13 cellular contexts compared by ENCODE assay signal in genomic region chr2:181235683-181236459, GRCh38.
DNase-seq lines count a peak whose midpoint lies in the region; ATAC-seq and TF ChIP-seq lines count a peak whose summit lies in the region.
"Had no signal": no experiment of that assay in that cellular context is flagged by ENCODE, and none has a peak within 500 bp of the region (broad histone marks: within the 10 kb centered on the region; RNA-seq: fewer than 3 reads in every experiment).

No MANE protein-coding gene starts in this region.

- no peak overlapping the region for H2AFZ ChIP-seq in trophoblast cell (ENCODE audit: insufficient read depth, low read length, poor library complexity)

- H3K4me2 ChIP-seq in trophoblast cell (ENCODE audit: low read length): no peak overlapping the region

- peak; percentile 31 for DNase-seq in activated CD8-positive, alpha-beta T cell treated with anti-CD3 and anti-CD28 coated beads, Interleukin-2, amount 10 ng/mL, durations not matched to agents 7 days and 5 days
- DNase-seq in HFFc6 (no peak), NCI-H146 treated with DMSO at 0.1 percent for 48 hours (lab: John Stamatoyannopoulos, UW; ENCODE audit: unreplicated experiment) (no peak), T1000 (lab: John Stamatoyannopoulos, UW) (no peak), trophoblast cell (no peak)
- DNase-seq: activated T-cell treated with anti-CD3 and anti-CD28 coated beads, Interleukin-2, amount 50 U/mL, for 24 hours; colonic mucosa; HCEC 1CT; NCI-H187 had no signal

- H3K36me3 Mint-ChIP-seq in activated CD8-positive, alpha-beta T cell treated with anti-CD3 and anti-CD28 coated beads, Interleukin-2, amount 10 ng/mL, durations not matched to agents 7 days and 5 days (ENCODE audit: low read depth): peaks cover 26% of the 10 kb centered on the region
- no peaks in the 10 kb centered on the region for H3K36me3 Mint-ChIP-seq in HFFc6 (ENCODE audit: low read depth)

- no peaks in the 10 kb centered on the region for H3K79me2 ChIP-seq in trophoblast cell (ENCODE audit: control insufficient read depth, insufficient read depth, low read length, poor library complexity)

- H3K27ac Mint-ChIP-seq in activated CD8-positive, alpha-beta T cell treated with anti-CD3 and anti-CD28 coated beads, Interleukin-2, amount 10 ng/mL, durations not matched to agents 7 days and 5 days: no peak overlapping the region
- H3K27ac Mint-ChIP-seq in HFFc6: no peak overlapping the region
- H3K27ac Mint-ChIP-seq: activated T-cell treated with anti-CD3 and anti-CD28 coated beads, Interleukin-2, amount 50 U/mL, for 24 hours had no signal

- no peak overlapping the region for H3K14ac ChIP-seq in trophoblast cell (ENCODE audit: low read length)

- H3K23ac ChIP-seq in trophoblast cell (ENCODE audit: low read length): no peak overlapping the region

- no peak overlapping the region for H2BK12ac ChIP-seq in trophoblast cell (ENCODE audit: low read length)

- no peak overlapping the region for H4K91ac ChIP-seq in trophoblast cell (ENCODE audit: low read depth, low read length)

- H3K9me3 ChIP-seq in trophoblast cell (ENCODE audit: insufficient read depth, low read depth, low read length): no peaks in the 10 kb centered on the region
- H3K9me3 ChIP-seq: colonic mucosa, vagina had no signal

- H4K12ac ChIP-seq in trophoblast cell (ENCODE audit: low read depth, low read length): no peak overlapping the region

- no peaks in the 10 kb centered on the region for H3K9me3 Mint-ChIP-seq in activated CD8-positive, alpha-beta T cell treated with anti-CD3 and anti-CD28 coated beads, Interleukin-2, amount 10 ng/mL, durations not matched to agents 7 days and 5 days (ENCODE audit: insufficient read depth)
- no peaks in the 10 kb centered on the region for H3K9me3 Mint-ChIP-seq in HFFc6
- H3K9me3 Mint-ChIP-seq: activated T-cell treated with anti-CD3 and anti-CD28 coated beads, Interleukin-2, amount 50 U/mL, for 24 hours had no signal

- TF ChIP-seq CTCF in HFFc6 (IDR thresholded peaks at IDR 0.05): no peak

- no peak overlapping the region for H3K4me3 ChIP-seq in trophoblast cell (ENCODE audit: low read depth, low read length)
- H3K4me3 ChIP-seq: colonic mucosa, vagina had no signal

- no peak overlapping the region for H4K8ac ChIP-seq in trophoblast cell (ENCODE audit: low read depth, low read length)

- no peak overlapping the region for H2BK120ac ChIP-seq in trophoblast cell (ENCODE audit: insufficient read depth, low read length, poor library complexity)

- no peak overlapping the region for H3K27ac ChIP-seq in trophoblast cell (ENCODE audit: low read depth, low read length)
- H3K27ac ChIP-seq: colonic mucosa, vagina had no signal

- no peaks in the 10 kb centered on the region for H3K4me1 ChIP-seq in trophoblast cell (ENCODE audit: control insufficient read depth in 1 of 2, insufficient read depth in 2 of 2, low read length in 2 of 2)
- H3K4me1 ChIP-seq: colonic mucosa, vagina had no signal

- H3K27me3 ChIP-seq in trophoblast cell (ENCODE audit: insufficient read depth, low read length): no peaks in the 10 kb centered on the region
- H3K27me3 ChIP-seq: colonic mucosa, vagina had no signal

- H3K4ac ChIP-seq in trophoblast cell (ENCODE audit: low read depth, low read length): no peak overlapping the region

- peaks cover 43% of the 10 kb centered on the region for H3K4me1 Mint-ChIP-seq in activated CD8-positive, alpha-beta T cell treated with anti-CD3 and anti-CD28 coated beads, Interleukin-2, amount 10 ng/mL, durations not matched to agents 7 days and 5 days (ENCODE audit: low read depth)
- H3K4me1 Mint-ChIP-seq in HFFc6 (ENCODE audit: low read depth): peaks cover 9% of the 10 kb centered on the region

- H3K18ac ChIP-seq in trophoblast cell (ENCODE audit: low read length): no peak overlapping the region

- no peaks in the 10 kb centered on the region for H3K79me1 ChIP-seq in trophoblast cell (ENCODE audit: low read length)

- H3K9ac ChIP-seq in trophoblast cell (ENCODE audit: low read length): no peak overlapping the region

- WGBS in trophoblast cell (ENCODE audit: extremely low coverage, insufficient coverage, insufficient read length): 100% methylated on average over 3 of the region's 4 CpGs

- H2BK5ac ChIP-seq in trophoblast cell (ENCODE audit: low read depth, low read length, poor library complexity): no peak overlapping the region

- H3K4me3 Mint-ChIP-seq in activated CD8-positive, alpha-beta T cell treated with anti-CD3 and anti-CD28 coated beads, Interleukin-2, amount 10 ng/mL, durations not matched to agents 7 days and 5 days: no peak overlapping the region
- no peak overlapping the region for H3K4me3 Mint-ChIP-seq in HFFc6
- H3K4me3 Mint-ChIP-seq: activated T-cell treated with anti-CD3 and anti-CD28 coated beads, Interleukin-2, amount 50 U/mL, for 24 hours had no signal

- peak; percentile 95 for ATAC-seq in GM18861 (IDR thresholded peaks at IDR 0.05; ENCODE audit: unreplicated experiment)
- ATAC-seq in GM21526 (IDR thresholded peaks at IDR 0.05; ENCODE audit: low FRiP score, unreplicated experiment): peak; percentile 97
- peak; percentile 95 for ATAC-seq in HG03139 (IDR thresholded peaks at IDR 0.05; ENCODE audit: unreplicated experiment)
- ATAC-seq in activated CD8-positive, alpha-beta T cell treated with anti-CD3 and anti-CD28 coated beads, Interleukin-2, amount 10 ng/mL, durations not matched to agents 7 days and 5 days: peak; percentile 49

- POLR2A ChIA-PET in activated CD8-positive, alpha-beta T cell treated with anti-CD3 and anti-CD28 coated beads, Interleukin-2, amount 10 ng/mL, durations not matched to agents 7 days and 5 days (lab: Charles Lee): interaction anchor here (0.7 to 1.2 kb wide), 2 partner anchors 93 to 95 kb away, joined by 3 read pairs; no protein-coding TSS in a partner anchor

- H2AK5ac ChIP-seq in trophoblast cell (ENCODE audit: low read length): no peak overlapping the region

- H3K36me3 ChIP-seq in trophoblast cell (ENCODE audit: control insufficient read depth in 1 of 2, insufficient read depth in 2 of 2, low read length in 2 of 2): no peaks in the 10 kb centered on the region
- H3K36me3 ChIP-seq: colonic mucosa, vagina had no signal

- no peaks in the 10 kb centered on the region for H3K27me3 Mint-ChIP-seq in activated CD8-positive, alpha-beta T cell treated with anti-CD3 and anti-CD28 coated beads, Interleukin-2, amount 10 ng/mL, durations not matched to agents 7 days and 5 days (ENCODE audit: low read depth)
- no peaks in the 10 kb centered on the region for H3K27me3 Mint-ChIP-seq in HFFc6 (ENCODE audit: insufficient read depth)
- H3K27me3 Mint-ChIP-seq: activated T-cell treated with anti-CD3 and anti-CD28 coated beads, Interleukin-2, amount 50 U/mL, for 24 hours had no signal

- CTCF ChIA-PET in activated CD8-positive, alpha-beta T cell treated with anti-CD3 and anti-CD28 coated beads, Interleukin-2, amount 10 ng/mL, durations not matched to agents 7 days and 5 days (lab: Charles Lee): interaction anchor here (0.8 to 2.2 kb wide), 4 partner anchors 11 to 221 kb away, joined by 3 to 7 read pairs (median 4); partner anchors contain the start of gene ITGA4
